In genomic region chr11:72069787-72070251, GRCh38 we compare ENCODE assay signal across 8 cellular contexts. TPM values are rescaled to one million over a fixed set of nuclear protein-coding genes. Genes with fewer than 3 reads are reported as not detected.
A peak's percentile ranks its signal among the peaks of the same experiment; 100 is the strongest.
DNase-seq lines count a peak whose midpoint lies in the region; ATAC-seq and TF ChIP-seq lines count a peak whose summit lies in the region.

No MANE protein-coding gene starts in this region.

- peak overlapping the region; percentile 27 to 34 for H3K9ac ChIP-seq in duodenal mucosa (ENCODE audit: low read depth in 1 of 2, low read length in 2 of 2)

- H3K27ac ChIP-seq in Peyer's patch (peak overlapping the region; percentile 31 to 82 (median 54)), duodenal mucosa (ENCODE audit: low read depth, low read length) (peak overlapping the region; percentile 26), urinary bladder (ENCODE audit: low read depth) (peak overlapping the region; percentile 79)

- no peak for ATAC-seq in HG02938 (IDR thresholded peaks at IDR 0.05; ENCODE audit: unreplicated experiment)

- TF ChIP-seq POLR2A in Peyer's patch (IDR thresholded peaks at IDR 0.05): no peak

- H3K9me3 ChIP-seq in Peyer's patch (no peaks in the 10 kb centered on the region), duodenal mucosa (ENCODE audit: control insufficient read depth in 1 of 2, low read length in 2 of 2) (no peaks in the 10 kb centered on the region)

- H3K36me3 ChIP-seq in Peyer's patch (peaks cover 0 to 9% (median 0%) of the 10 kb centered on the region in 3 donors), duodenal mucosa (ENCODE audit: control insufficient read depth in 1 of 2, insufficient read depth in 2 of 2, low read length in 2 of 2) (peaks cover 0 to 16% of the 10 kb centered on the region in 2 donors), urinary bladder (ENCODE audit: insufficient read depth) (no peaks in the 10 kb centered on the region)

- TF ChIP-seq CTCF in Peyer's patch (IDR thresholded peaks at IDR 0.05): no peak

- peaks cover 0 to 37% (median 5%) of the 10 kb centered on the region in 4 donors for H3K4me1 ChIP-seq in Peyer's patch
- H3K4me1 ChIP-seq in duodenal mucosa (ENCODE audit: control insufficient read depth in 1 of 2, insufficient read depth in 2 of 2, low read length in 2 of 2): peaks cover 16 to 35% of the 10 kb centered on the region in 2 donors
- H3K4me1 ChIP-seq in urinary bladder (ENCODE audit: insufficient read depth): no peaks in the 10 kb centered on the region

- H3K4me3 ChIP-seq in Peyer's patch: peak overlapping the region in 1 of 4 donors; percentile 5
- no peak overlapping the region for H3K4me3 ChIP-seq in duodenal mucosa (ENCODE audit: low read depth in 1 of 2, low read length in 2 of 2)
- H3K4me3 ChIP-seq in urinary bladder (ENCODE audit: low read depth, low read length): no peak overlapping the region

- no peaks in the 10 kb centered on the region for H3K27me3 ChIP-seq in Peyer's patch
- no peaks in the 10 kb centered on the region for H3K27me3 ChIP-seq in duodenal mucosa (ENCODE audit: control insufficient read depth in 1 of 2, insufficient read depth in 2 of 2, low read length in 2 of 2)

- DNase-seq in COLO829 (ENCODE audit: low spot score) (peak; percentile 56), H4 (ENCODE audit: low spot score) (peak; percentile 47), Peyer's patch (peak; percentile 26 to 87 (median 74)), mesenteric fat pad (ENCODE audit: low spot score) (peak; percentile 92)
- DNase-seq in activated CD4-positive, alpha-beta T cell treated with anti-CD3 and anti-CD28 coated beads for 48 hours: no peak

- 2% methylated on average over 2 of the region's 2 CpGs for WGBS in urinary bladder

RNA-seq across cellular contexts. Expression of gene NUMA1, which starts 10.5 kb away (rescaled TPM):
- 67.5 and 71.5 TPM in 2 replicates for total RNA-seq in H4 (2014; rRNA removed; shearing (Covaris generic))
- total RNA-seq in Peyer's patch (100 to 1,000 TPM; 297 to 512 (median 388) TPM), mesenteric fat pad (100 TPM), urinary bladder (193 TPM)
- 219 TPM for polyA plus RNA-seq in urinary bladder

RNA-seq across cellular contexts. Expression of gene LRRC51, which starts 10.8 kb away (rescaled TPM):
- total RNA-seq in H4 (2014; rRNA removed; shearing (Covaris generic)): 3.9 and 9.3 TPM in 2 replicates
- 1 to 10 TPM; 2.8 to 7.4 (median 6.0) TPM for total RNA-seq in Peyer's patch
- 7.0 TPM for total RNA-seq in mesenteric fat pad
- 5.0 TPM for total RNA-seq in urinary bladder
- polyA plus RNA-seq in urinary bladder: 8.3 TPM

RNA-seq across cellular contexts. Expression of gene LAMTOR1, which starts 33.3 kb away (rescaled TPM):
- total RNA-seq in H4 (2014; rRNA removed; shearing (Covaris generic)): 94.0 and 110 TPM in 2 replicates
- total RNA-seq in Peyer's patch: 100 to 1,000 TPM in 1 of 4 donors, 10 to 100 TPM in 3; 86.6 to 132 (median 88.1) TPM
- 117 TPM for total RNA-seq in mesenteric fat pad
- total RNA-seq in urinary bladder: 32.4 TPM
- 147 TPM for polyA plus RNA-seq in urinary bladder

RNA-seq across cellular contexts. Expression of gene TOMT, which starts 35.9 kb away (rescaled TPM):
- total RNA-seq in H4 (2014; rRNA removed; shearing (Covaris generic)): not detected in 2 replicates
- total RNA-seq in Peyer's patch (not detected), mesenteric fat pad (not detected), urinary bladder (not detected)
- not detected for polyA plus RNA-seq in urinary bladder

RNA-seq across cellular contexts. Expression of gene ANAPC15, which starts 42.7 kb away (rescaled TPM):
- 70.4 and 74.9 TPM in 2 replicates for total RNA-seq in H4 (2014; rRNA removed; shearing (Covaris generic))
- total RNA-seq in Peyer's patch: 10 to 100 TPM; 24.5 to 56.1 (median 43.0) TPM
- total RNA-seq in mesenteric fat pad: 29.1 TPM
- total RNA-seq in urinary bladder: 7.7 TPM
- 54.9 TPM for polyA plus RNA-seq in urinary bladder

Comparison
In these comparisons a context has a peak if more than half of its experiments do, and no peak if none do; other contexts are left out.
1. H3K27ac ChIP-seq: peak in every context shown above with its lines; median percentile 79 in urinary bladder; 54 in Peyer's patch; 26 in duodenal mucosa.